Comparison of ENCODE assay signal across 24 cellular contexts in the genomic region with DNA sequence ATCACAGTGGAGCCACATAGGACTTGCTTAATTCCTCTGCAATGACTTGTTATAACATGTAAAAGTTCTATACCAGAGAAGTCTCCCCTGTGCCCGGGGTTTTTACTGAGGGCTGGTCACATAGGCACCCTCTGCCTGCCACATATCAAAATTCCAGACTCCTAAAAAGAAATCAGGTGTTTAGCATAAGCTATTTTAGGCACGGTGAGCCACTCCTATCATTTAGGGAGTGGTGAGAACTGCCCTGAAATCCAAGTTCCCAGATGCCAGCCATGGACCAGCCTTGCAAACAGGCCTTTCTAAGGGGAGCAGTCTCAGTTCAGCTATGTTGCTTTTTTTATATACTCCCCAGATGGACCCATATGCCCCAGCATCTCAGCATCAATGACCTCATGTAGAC.
"Had no signal": no experiment of that assay in that cellular context is flagged by ENCODE, and none has a peak within 500 bp of the region (broad histone marks: within the 10 kb centered on the region; RNA-seq: fewer than 3 reads in every experiment).

No MANE protein-coding gene starts in this region.

- H3K36me3 Mint-ChIP-seq: naive thymus-derived CD4-positive, alpha-beta T cell; neural progenitor cell; stimulated activated naive B cell treated with anti-CD40 and anti-IgM and Interleukin-4, amounts not matched to agents 10 μg/mL and 1 μg/mL and 100 μg/mL, for 72 hours had no signal

- ATAC-seq: gastrocnemius medialis; naive thymus-derived CD4-positive, alpha-beta T cell; stimulated activated naive B cell treated with anti-CD40 and anti-IgM and Interleukin-4, amounts not matched to agents 10 μg/mL and 1 μg/mL and 100 μg/mL, for 72 hours had no signal

- H3K27ac Mint-ChIP-seq: naive thymus-derived CD4-positive, alpha-beta T cell; nephron; neural progenitor cell; progenitor cell of endocrine pancreas; stimulated activated naive B cell treated with anti-CD40 and anti-IgM and Interleukin-4, amounts not matched to agents 10 μg/mL and 1 μg/mL and 100 μg/mL, for 72 hours; stimulated activated naive CD8-positive, alpha-beta T cell treated with anti-CD3 and anti-CD28 coated beads, Interleukin-15, Interleukin-2, amounts not matched to agents 100 ng/mL and 50 ng/mL, for 24 hours had no signal

- H3K27me3 ChIP-seq: esophagus squamous epithelium, gastrocnemius medialis, neural progenitor cell, sigmoid colon, tibial nerve, upper lobe of left lung had no signal

- H3K27ac ChIP-seq: dorsolateral prefrontal cortex, esophagus squamous epithelium, gastrocnemius medialis, neural progenitor cell, parathyroid adenoma, sigmoid colon, skin epidermis, spleen, thoracic aorta, tibial nerve, upper lobe of left lung had no signal

- H3K9me3 Mint-ChIP-seq: neural progenitor cell; stimulated activated naive CD8-positive, alpha-beta T cell treated with anti-CD3 and anti-CD28 coated beads, Interleukin-15, Interleukin-2, amounts not matched to agents 100 ng/mL and 50 ng/mL, for 24 hours had no signal

- H3K4me1 Mint-ChIP-seq: naive thymus-derived CD4-positive, alpha-beta T cell; neural progenitor cell; stimulated activated naive B cell treated with anti-CD40 and anti-IgM and Interleukin-4, amounts not matched to agents 10 μg/mL and 1 μg/mL and 100 μg/mL, for 72 hours had no signal

- H3K36me3 ChIP-seq: gastrocnemius medialis, neural progenitor cell, sigmoid colon, spleen, tibial nerve, upper lobe of left lung had no signal

- H3K79me2 ChIP-seq: parathyroid adenoma had no signal

- DNase-seq: central memory CD4-positive, alpha-beta T cell; dorsolateral prefrontal cortex; effector CD4-positive, alpha-beta T cell; esophagus squamous epithelium; gastrocnemius medialis; head of caudate nucleus; hippocampal formation; left cardiac atrium; mesendoderm; midbrain; naive thymus-derived CD4-positive, alpha-beta T cell; sigmoid colon; spleen; stimulated activated CD4-positive, alpha-beta T cell treated with anti-CD3 and anti-CD28 coated beads, Interleukin-2, amount 100 ng/mL, for 48 hours; stimulated activated naive B cell treated with anti-CD40 and anti-IgM and Interleukin-4, amounts not matched to agents 10 μg/mL and 1 μg/mL and 100 μg/mL, for 72 hours; upper lobe of left lung had no signal

- H3K9me3 ChIP-seq: esophagus squamous epithelium, gastrocnemius medialis, sigmoid colon, spleen, thoracic aorta, tibial nerve, upper lobe of left lung had no signal

- H3K4me2 ChIP-seq: neural progenitor cell had no signal

- H3K9ac ChIP-seq: neural progenitor cell, parathyroid adenoma had no signal

- H3K4me1 ChIP-seq: gastrocnemius medialis, neural progenitor cell, parathyroid adenoma, sigmoid colon, spleen, tibial nerve, upper lobe of left lung had no signal

- H3K4me3 ChIP-seq: dorsolateral prefrontal cortex, esophagus squamous epithelium, gastrocnemius medialis, neural progenitor cell, sigmoid colon, skin epidermis, spleen, thoracic aorta, tibial nerve, upper lobe of left lung had no signal

- H3K4me3 Mint-ChIP-seq: naive thymus-derived CD4-positive, alpha-beta T cell; nephron; neural progenitor cell; stimulated activated naive B cell treated with anti-CD40 and anti-IgM and Interleukin-4, amounts not matched to agents 10 μg/mL and 1 μg/mL and 100 μg/mL, for 72 hours; stimulated activated naive CD8-positive, alpha-beta T cell treated with anti-CD3 and anti-CD28 coated beads, Interleukin-15, Interleukin-2, amounts not matched to agents 100 ng/mL and 50 ng/mL, for 24 hours had no signal

- H3K27me3 Mint-ChIP-seq: stimulated activated naive CD8-positive, alpha-beta T cell treated with anti-CD3 and anti-CD28 coated beads, Interleukin-15, Interleukin-2, amounts not matched to agents 100 ng/mL and 50 ng/mL, for 24 hours had no signal

- H2AFZ ChIP-seq: neural progenitor cell, parathyroid adenoma had no signal
